8 cellular contexts compared by ENCODE assay signal in genomic region chr9:21030389-21031035, GRCh38. TPM values are rescaled to one million over a fixed set of nuclear protein-coding genes. Genes with fewer than 3 reads are reported as not detected.
DNase-seq lines count a peak whose midpoint lies in the region; ATAC-seq and TF ChIP-seq lines count a peak whose summit lies in the region.

No MANE protein-coding gene starts in this region.

- TF ChIP-seq CTCF in SK-N-SH (IDR thresholded peaks at IDR 0.05) (no peak), Loucy (conservative IDR thresholded peaks at IDR 0.05; ENCODE audit: low read length) (no peak), brain microvascular endothelial cell (IDR thresholded peaks at IDR 0.05; ENCODE audit: low read depth, low read length, missing control alignments) (no peak), upper lobe of right lung (IDR thresholded peaks at IDR 0.05) (no peak)

- POLR2A ChIA-PET in SK-N-SH (lab: Yijun Ruan, JAX), result no interaction called here

- no peaks in the 10 kb centered on the region for H4K20me1 ChIP-seq in SK-N-SH (ENCODE audit: insufficient read depth)
- H4K20me1 ChIP-seq in GM23248 (ENCODE audit: insufficient read depth), result no peaks in the 10 kb centered on the region
- no peaks in the 10 kb centered on the region for H4K20me1 ChIP-seq in Loucy (ENCODE audit: insufficient read depth, low read length, poor library complexity, severe bottlenecking)

- no peak overlapping the region for H3K9ac ChIP-seq in SK-N-SH
- H3K9ac ChIP-seq in GM23248, result peak overlapping the region; percentile 67
- H3K9ac ChIP-seq in Loucy (ENCODE audit: low read depth, low read length, poor library complexity, severe bottlenecking), result no peak overlapping the region

- CTCF ChIA-PET in SK-N-SH (lab: Yijun Ruan, JAX), result interaction anchor here (2.5 kb wide), 1 partner anchor 80 kb away, joined by 9 read pairs; no protein-coding TSS in a partner anchor

- intact Hi-C loops in left colon (cut with DNase I, micrococcal nuclease), result no loop called here
- intact Hi-C loops in upper lobe of right lung (cut with DNase I), result no loop called here

- peak; percentile 19; the same call in 1 of the 3 replicates for ATAC-seq in SK-N-SH treated with all-trans-retinoic acid at 6 μM for 48 hours
- peak; percentile 26 for ATAC-seq in left colon
- peak; percentile 77 for ATAC-seq in upper lobe of right lung

- H3K36me3 ChIP-seq in SK-N-SH (replicated peaks in 1 of 2; ENCODE audit: control insufficient read depth in 1 of 2, insufficient read depth in 2 of 2, low read length in 1 of 2) (no peaks in the 10 kb centered on the region), GM23248 (ENCODE audit: low read depth) (no peaks in the 10 kb centered on the region), Loucy (ENCODE audit: insufficient read depth, low read length) (no peaks in the 10 kb centered on the region), brain microvascular endothelial cell (replicated peaks) (no peaks in the 10 kb centered on the region), upper lobe of right lung (no peaks in the 10 kb centered on the region)

- H3K27me3 ChIP-seq in SK-N-SH (ENCODE audit: insufficient read depth), result no peaks in the 10 kb centered on the region
- H3K27me3 ChIP-seq in GM23248 (replicated peaks; ENCODE audit: insufficient read depth), result no peaks in the 10 kb centered on the region
- no peaks in the 10 kb centered on the region for H3K27me3 ChIP-seq in Loucy (ENCODE audit: insufficient read depth, low read length, poor library complexity, severe bottlenecking)
- H3K27me3 ChIP-seq in brain microvascular endothelial cell (replicated peaks), result no peaks in the 10 kb centered on the region
- no peaks in the 10 kb centered on the region for H3K27me3 ChIP-seq in upper lobe of right lung

- no peak for TF ChIP-seq RAD21 in SK-N-SH (IDR thresholded peaks at IDR 0.05; ENCODE audit: low read length)

- H3F3A ChIP-seq in SK-N-SH (replicated peaks; ENCODE audit: insufficient read depth), result no peaks in the 10 kb centered on the region
- H3F3A ChIP-seq in GM23248 (ENCODE audit: insufficient read depth), result peaks cover 45% of the 10 kb centered on the region
- H3F3A ChIP-seq in Loucy (ENCODE audit: low read depth), result no peaks in the 10 kb centered on the region

- H3K79me2 ChIP-seq in SK-N-SH (ENCODE audit: insufficient read depth) (no peaks in the 10 kb centered on the region), GM23248 (ENCODE audit: insufficient read depth) (no peaks in the 10 kb centered on the region), Loucy (ENCODE audit: insufficient read depth, low read length) (no peaks in the 10 kb centered on the region)

- no peak overlapping the region for H3K4me3 ChIP-seq in SK-N-SH (ENCODE audit: low read depth in 2 of 2, low read length in 1 of 2)
- H3K4me3 ChIP-seq in GM23248, result peak overlapping the region; percentile 72
- H3K4me3 ChIP-seq in Loucy (ENCODE audit: low read length, poor library complexity, severe bottlenecking), result peak overlapping the region; percentile 21
- H3K4me3 ChIP-seq in brain microvascular endothelial cell (ENCODE audit: low read depth, low read length), result peak overlapping the region; percentile 63
- H3K4me3 ChIP-seq in upper lobe of right lung, result peak overlapping the region; percentile 62

- H3K9me3 ChIP-seq in SK-N-SH (no peaks in the 10 kb centered on the region), GM23248 (ENCODE audit: low read depth) (no peaks in the 10 kb centered on the region), Loucy (ENCODE audit: insufficient read depth, low read depth, low read length) (no peaks in the 10 kb centered on the region), upper lobe of right lung (no peaks in the 10 kb centered on the region)

- H3K4me1 ChIP-seq in SK-N-SH (ENCODE audit: control insufficient read depth in 1 of 2, insufficient read depth in 2 of 2, low read depth in 1 of 2, low read length in 1 of 2) (0 out of 4 replicates have a peak, but pooled peaks cover 0 to 5% of the 10 kb centered on the region in 2 experiments), GM23248 (ENCODE audit: insufficient read depth) (peaks cover 37% of the 10 kb centered on the region), Loucy (ENCODE audit: insufficient read depth, low read length, poor library complexity, severe bottlenecking) (peaks cover 12% of the 10 kb centered on the region), upper lobe of right lung (peaks cover 3% of the 10 kb centered on the region)

- H2AFZ ChIP-seq in SK-N-SH (ENCODE audit: low read depth) (no peak overlapping the region), GM23248 (peak overlapping the region; percentile 86), Loucy (ENCODE audit: low read length) (no peak overlapping the region)

- H3K4me2 ChIP-seq in SK-N-SH, result no peak overlapping the region
- H3K4me2 ChIP-seq in GM23248 (ENCODE audit: unreplicated experiment), result peak overlapping the region; percentile 66
- no peak overlapping the region for H3K4me2 ChIP-seq in Loucy (ENCODE audit: low read depth, low read length, poor library complexity, severe bottlenecking)

- TF ChIP-seq EP300 in SK-N-SH (IDR thresholded peaks at IDR 0.05; ENCODE audit: borderline replicate concordance in 1 of 2, low read depth in 1 of 2, low read length in 1 of 2), result no peak

- H3K9me2 ChIP-seq in SK-N-SH (no peaks in the 10 kb centered on the region), GM23248 (ENCODE audit: insufficient read depth) (0 out of 2 replicates have a peak, but pooled peaks cover 5% of the 10 kb centered on the region), Loucy (replicated peaks; ENCODE audit: low read depth, low read length) (no peaks in the 10 kb centered on the region)

- 96% methylated on average over 5 of the region's 5 CpGs for WGBS in SK-N-SH (ENCODE audit: low lambda C conversion rate)
- WGBS in GM23248 (ENCODE audit: low coverage in 1 of 2, low lambda C conversion rate in 2 of 2, missing lambda C conversion rate in 2 of 2), 2 experiments, result 57 to 61% methylated on average over 5 of the region's 5 CpGs

- no peak overlapping the region for H3K27ac ChIP-seq in SK-N-SH (ENCODE audit: low read depth in 2 of 2, low read length in 1 of 2)
- peak overlapping the region; percentile 25 for H3K27ac ChIP-seq in GM23248
- H3K27ac ChIP-seq in brain microvascular endothelial cell, result peak overlapping the region; percentile 6
- H3K27ac ChIP-seq in upper lobe of right lung, result peak overlapping the region; percentile 85

- DNase-seq in SK-N-SH (no peak), GM23248 (peak; percentile 72), brain microvascular endothelial cell (peak; percentile 65), left colon (no peak), upper lobe of right lung (no peak), 8988T (no peak)

- in situ Hi-C loops in GM23248 (cut with MboI), result no loop called here
- in situ Hi-C loops in brain microvascular endothelial cell (cut with HindIII; ENCODE audit: low pct_ligation_motif_present, low sequenced_read_pairs), result no loop called here

TF ChIP-seq in SK-N-SH treated with all-trans-retinoic acid at 6 μM for 48 hours, 23 proteins besides CTCF, POLR2A, EP300 and RAD21 (continues in another document):
- TF ChIP-seq ZNF565 (CRISPR knock-in tag; conservative IDR thresholded peaks at IDR 0.05; ENCODE audit: low read depth) (no peak), BACH2 (CRISPR knock-in tag; IDR thresholded peaks at IDR 0.05; ENCODE audit: borderline replicate concordance) (no peak), ZFP3 (CRISPR knock-in tag; IDR thresholded peaks at IDR 0.05) (no peak), CREB5 (CRISPR knock-in tag; IDR thresholded peaks at IDR 0.05; ENCODE audit: low read depth) (no peak), ZFP30 (CRISPR knock-in tag; IDR thresholded peaks at IDR 0.05) (no peak)

TF ChIP-seq in SK-N-SH, 30 proteins besides CTCF, POLR2A, EP300 and RAD21:
- TF ChIP-seq NRF1 (IDR thresholded peaks at IDR 0.05; ENCODE audit: low read depth, low read length), result no peak
- TF ChIP-seq USF1 (IDR thresholded peaks at IDR 0.05; ENCODE audit: borderline replicate concordance, low read depth), result no peak

RNA-seq across cellular contexts. Expression of gene HACD4, which starts 0.9 kb away (rescaled TPM):
- polyA plus RNA-seq in SK-N-SH (2012; rRNA removed) (under 0.01 TPM in 1 of 2 replicates, not detected in the other), GM23248 (2016; fragmentation: Nextera tagmentation; extraction: Ambion mirVana) (2.7 and 3.8 TPM in 2 replicates)
- 0.01 TPM in 2 replicates for polyA plus RNA-seq in SK-N-SH (2012; cell fraction: cytosol; rRNA removed)
- polyA plus RNA-seq in SK-N-SH (2012; cell fraction: nucleus; rRNA removed), result 0.02 TPM in 1 of 2 replicates, not detected in the other
- total RNA-seq in GM23248 (2014; rRNA removed; shearing (Covaris generic)), result 4.7 and 7.5 TPM in 2 replicates
- total RNA-seq in left colon (1 to 10 TPM in 1 of 2 donors, under 1 TPM in 1; 0.52 to 2.3 TPM), upper lobe of right lung (10.6 TPM)

RNA-seq across cellular contexts. Expression of gene IFNB1, which starts 47.2 kb away (rescaled TPM):
- not detected in 2 replicates for polyA plus RNA-seq in SK-N-SH (2012; rRNA removed)
- polyA plus RNA-seq in SK-N-SH (2012; cell fraction: cytosol; rRNA removed), result not detected in 2 replicates
- 0.15 TPM in 1 of 2 replicates, not detected in the other for polyA plus RNA-seq in SK-N-SH (2012; cell fraction: nucleus; rRNA removed)
- total RNA-seq in GM23248 (2014; rRNA removed; shearing (Covaris generic)), result not detected in 2 replicates
- polyA plus RNA-seq in GM23248 (2016; fragmentation: Nextera tagmentation; extraction: Ambion mirVana), result not detected in 2 replicates
- total RNA-seq in left colon, result not detected
- not detected for total RNA-seq in upper lobe of right lung

Comparison
In these comparisons a context has a peak if more than half of its experiments do, and no peak if none do; other contexts are left out.
1. ATAC-seq: peak in every context shown above with its lines; median percentile 77 in upper lobe of right lung; 26 in left colon; 19 in SK-N-SH treated with all-trans-retinoic acid at 6 μM for 48 hours.
2. DNase-seq: peak in GM23248 (single experiment) and brain microvascular endothelial cell (single experiment); none in SK-N-SH (single experiment), left colon (0 of 2), upper lobe of right lung (single experiment) and 8988T (single experiment).
3. H3K27ac ChIP-seq: peak in GM23248 (single experiment), brain microvascular endothelial cell (single experiment) and upper lobe of right lung (single experiment); none in SK-N-SH (0 of 2).
4. H3K4me3 ChIP-seq: peak in GM23248 (single experiment), Loucy (single experiment), brain microvascular endothelial cell (single experiment) and upper lobe of right lung (single experiment); none in SK-N-SH (0 of 2).